In genomic region chr14:81982056-81982455, GRCh38 we compare ENCODE assay signal across 21 cellular contexts.
"Had no signal": no experiment of that assay in that cellular context is flagged by ENCODE, and none has a peak within 500 bp of the region (broad histone marks: within the 10 kb centered on the region; RNA-seq: fewer than 3 reads in every experiment).

No MANE protein-coding gene starts in this region.

- DNase-seq: dermis blood vessel endothelial cell; dorsolateral prefrontal cortex; effector CD4-positive, alpha-beta T cell; effector memory CD4-positive, alpha-beta T cell; erythroblast; esophagus squamous epithelium; foreskin fibroblast; gastrocnemius medialis; glutamatergic neuron; head of caudate nucleus; heart right ventricle; hippocampal formation; left cardiac atrium; left lung; left ventricle myocardium superior; lower lobe of right lung; mesenchymal stem cell; midbrain had no signal

- H3K27ac ChIP-seq: coronary artery, epithelial cell of prostate, esophagus squamous epithelium, gastrocnemius medialis, heart right ventricle, left lung, lower lobe of right lung had no signal

- H3K4me3 ChIP-seq: coronary artery, esophagus squamous epithelium, gastrocnemius medialis, heart right ventricle, left lung, lower lobe of right lung had no signal

- ATAC-seq: esophagus mucosa, gastrocnemius medialis, heart right ventricle, left cardiac atrium, left lung, left ventricle myocardium superior, lower lobe of right lung had no signal

- H3K27me3 ChIP-seq: dorsolateral prefrontal cortex, esophagus squamous epithelium, gastrocnemius medialis, left lung had no signal

- H3K36me3 ChIP-seq: esophagus squamous epithelium, gastrocnemius medialis, heart right ventricle, left lung, lower lobe of right lung had no signal

- H3K4me1 ChIP-seq: esophagus squamous epithelium, gastrocnemius medialis, heart right ventricle, left lung, lower lobe of right lung had no signal

- H3K9me3 ChIP-seq: esophagus squamous epithelium, gastrocnemius medialis, heart right ventricle, left lung, lower lobe of right lung had no signal
